In the genomic region with DNA sequence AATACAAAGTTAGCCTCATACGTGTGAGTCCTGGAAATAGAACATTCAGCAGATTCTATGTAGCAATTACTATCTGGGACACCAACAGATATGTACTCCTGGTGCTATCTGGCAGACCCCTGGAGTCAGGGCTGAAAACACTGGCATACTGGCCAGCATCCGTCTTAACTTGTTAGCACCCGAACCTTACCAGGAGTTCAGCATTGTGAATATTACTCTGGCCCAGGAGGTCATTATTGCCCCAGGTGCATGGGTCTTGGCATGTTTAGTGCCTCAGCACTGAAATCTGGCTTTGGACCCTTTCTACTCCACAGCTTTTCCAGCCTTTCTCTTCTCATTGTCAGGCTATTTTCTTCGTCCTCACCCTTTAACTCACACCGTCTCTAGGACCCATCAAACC, we compare ENCODE assay signal across 24 cellular contexts. TPM values are rescaled to one million over a fixed set of nuclear protein-coding genes. Genes with fewer than 3 reads are reported as not detected.
DNase-seq lines count a peak whose midpoint lies in the region; ATAC-seq, FAIRE-seq and TF ChIP-seq lines count a peak whose summit lies in the region.
"Had no signal": no experiment of that assay in that cellular context is flagged by ENCODE, and none has a peak within 500 bp of the region (broad histone marks: within the 10 kb centered on the region; RNA-seq: fewer than 3 reads in every experiment).

No MANE protein-coding gene starts in this region.

- intact Hi-C loops in CD4-positive, alpha-beta T cell (cut with DNase I, micrococcal nuclease), result no loop called here
- intact Hi-C loops in dendritic cell treated with granulocyte-macrophage colony-stimulating factor and Interleukin-4, amounts not matched to agents 40 ng/mL and 50 ng/mL, for 4 days (cut with micrococcal nuclease), result no loop called here
- intact Hi-C loops in posterior cingulate gyrus (cut with DNase I), result no loop called here

- H3K27ac Mint-ChIP-seq in CD4-positive, alpha-beta T cell, result peak overlapping the region; percentile 82
- H3K27ac Mint-ChIP-seq in activated CD4-positive, alpha-beta memory T cell treated with anti-CD3 and anti-CD28 coated beads, Interleukin-2, amount 10 ng/mL, durations not matched to agents 7 days and 5 days, result peak overlapping the region; percentile 98
- H3K27ac Mint-ChIP-seq in dendritic cell treated with granulocyte-macrophage colony-stimulating factor and Interleukin-4, amounts not matched to agents 40 ng/mL and 50 ng/mL, for 4 days, result peak overlapping the region; percentile 76
- H3K27ac Mint-ChIP-seq: activated B cell treated with CpG ODN at 0.5 μM for 24 hours, H9 had no signal

- no peak for ATAC-seq in A549
- no peak for ATAC-seq in CD4-positive, alpha-beta T cell (ENCODE audit: poor library complexity)

- DNase-seq in A549 (ENCODE audit: low read depth in 1 of 2, low spot score in 1 of 2) (no peak), posterior cingulate gyrus (no peak), NCI-H2171 (lab: John Stamatoyannopoulos, UW) (no peak), NCI-H2029 (lab: John Stamatoyannopoulos, UW) (no peak), coronary artery (ENCODE audit: low spot score) (no peak)
- DNase-seq in CD4-positive, alpha-beta T cell, result no peak
- no peak for DNase-seq in activated CD4-positive, alpha-beta memory T cell treated with anti-CD3 and anti-CD28 coated beads, Interleukin-2, amount 10 ng/mL, durations not matched to agents 7 days and 5 days
- DNase-seq: activated B cell treated with CpG ODN at 0.5 μM for 24 hours, GF-D8, H9, kidney, lower lobe of right lung, MV-4-11, NCI-H1694, NCI-H526 treated with DMSO at 0.1 percent for 48 hours, nucleus accumbens, SK-N-SH, stomach, transverse colon had no signal

- TF ChIP-seq CTCF in A549 (IDR thresholded peaks at IDR 0.05) (no peak), coronary artery (IDR thresholded peaks at IDR 0.05) (no peak)
- TF ChIP-seq CTCF in CD4-positive, alpha-beta T cell (IDR thresholded peaks at IDR 0.05), result no peak

- no peak overlapping the region for H3K4me2 ChIP-seq in A549
- H3K4me2 ChIP-seq: SK-N-SH, smooth muscle cell had no signal

- POLR2A ChIA-PET in A549 (lab: Yijun Ruan, JAX), result no interaction called here
- POLR2A ChIA-PET in CD4-positive, alpha-beta T cell (lab: Charles Lee), result interaction anchor here (0.9 to 1.8 kb wide), 2 partner anchors 11 kb away, joined by 3 to 4 read pairs; no protein-coding TSS in a partner anchor
- POLR2A ChIA-PET in activated CD4-positive, alpha-beta memory T cell treated with anti-CD3 and anti-CD28 coated beads, Interleukin-2, amount 10 ng/mL, durations not matched to agents 7 days and 5 days (lab: Charles Lee), result interaction anchor here (1.2 to 27.5 kb wide), 8 partner anchors 6 to 823 kb away, joined by 3 to 1351 read pairs (median 246); a partner anchor contains a TSS

- no peaks in the 10 kb centered on the region for H3K27me3 Mint-ChIP-seq in CD4-positive, alpha-beta T cell
- H3K27me3 Mint-ChIP-seq in activated CD4-positive, alpha-beta memory T cell treated with anti-CD3 and anti-CD28 coated beads, Interleukin-2, amount 10 ng/mL, durations not matched to agents 7 days and 5 days, result no peaks in the 10 kb centered on the region
- no peaks in the 10 kb centered on the region for H3K27me3 Mint-ChIP-seq in dendritic cell treated with granulocyte-macrophage colony-stimulating factor and Interleukin-4, amounts not matched to agents 40 ng/mL and 50 ng/mL, for 4 days
- H3K27me3 Mint-ChIP-seq: activated B cell treated with CpG ODN at 0.5 μM for 24 hours had no signal

- WGBS in A549 (ENCODE audit: missing lambda C conversion rate), result 86% methylated on average over 5 of the region's 5 CpGs

- no peaks in the 10 kb centered on the region for H3K9me3 Mint-ChIP-seq in CD4-positive, alpha-beta T cell
- peaks cover 6% of the 10 kb centered on the region for H3K9me3 Mint-ChIP-seq in activated CD4-positive, alpha-beta memory T cell treated with anti-CD3 and anti-CD28 coated beads, Interleukin-2, amount 10 ng/mL, durations not matched to agents 7 days and 5 days
- no peaks in the 10 kb centered on the region for H3K9me3 Mint-ChIP-seq in dendritic cell treated with granulocyte-macrophage colony-stimulating factor and Interleukin-4, amounts not matched to agents 40 ng/mL and 50 ng/mL, for 4 days
- H3K9me3 Mint-ChIP-seq: activated B cell treated with CpG ODN at 0.5 μM for 24 hours, H9 had no signal

- CTCF ChIA-PET in A549 (lab: Yijun Ruan, JAX), result interaction anchor here (1.3 to 1.4 kb wide), 2 partner anchors 11 to 17 kb away, joined by 3 to 4 read pairs; no protein-coding TSS in a partner anchor
- CTCF ChIA-PET in CD4-positive, alpha-beta T cell (lab: Charles Lee), result interaction anchor here (0.9 to 2.0 kb wide), 4 partner anchors 8 to 46 kb away, joined by 3 to 6 read pairs (median 4); a partner anchor contains a TSS
- CTCF ChIA-PET in activated CD4-positive, alpha-beta memory T cell treated with anti-CD3 and anti-CD28 coated beads, Interleukin-2, amount 10 ng/mL, durations not matched to agents 7 days and 5 days (lab: Charles Lee), result interaction anchor here (1.1 to 2.9 kb wide), 8 partner anchors 8 to 57 kb away, joined by 3 to 15 read pairs (median 4); a partner anchor contains a TSS

- H3K27ac ChIP-seq in A549 (peak overlapping the region; percentile 30 to 38; a peak in 2 of 6 replicates), coronary artery (no peak overlapping the region)
- H3K27ac ChIP-seq in CD4-positive, alpha-beta T cell (ENCODE audit: low read depth, low read length), result peak overlapping the region; percentile 61
- H3K27ac ChIP-seq: lower lobe of right lung, RWPE1, stomach, transverse colon had no signal

- H3K4me1 Mint-ChIP-seq in CD4-positive, alpha-beta T cell (ENCODE audit: low read depth), result peaks cover 59% of the 10 kb centered on the region
- H3K4me1 Mint-ChIP-seq in activated CD4-positive, alpha-beta memory T cell treated with anti-CD3 and anti-CD28 coated beads, Interleukin-2, amount 10 ng/mL, durations not matched to agents 7 days and 5 days, result peaks cover 94% of the 10 kb centered on the region
- peaks cover 65% of the 10 kb centered on the region for H3K4me1 Mint-ChIP-seq in dendritic cell treated with granulocyte-macrophage colony-stimulating factor and Interleukin-4, amounts not matched to agents 40 ng/mL and 50 ng/mL, for 4 days (ENCODE audit: low read depth)

- H3K27me3 ChIP-seq in CD4-positive, alpha-beta T cell (ENCODE audit: control insufficient read depth, insufficient read depth, low read length), result no peaks in the 10 kb centered on the region
- H3K27me3 ChIP-seq: stomach, transverse colon had no signal

- FAIRE-seq in A549 (lab: Jason Lieb, UNC), result no peak
- FAIRE-seq: colon, endometrium, kidney had no signal

- H3K36me3 Mint-ChIP-seq in CD4-positive, alpha-beta T cell (ENCODE audit: low read depth), result no peaks in the 10 kb centered on the region
- peaks cover 53% of the 10 kb centered on the region for H3K36me3 Mint-ChIP-seq in activated CD4-positive, alpha-beta memory T cell treated with anti-CD3 and anti-CD28 coated beads, Interleukin-2, amount 10 ng/mL, durations not matched to agents 7 days and 5 days (ENCODE audit: low read depth)
- H3K36me3 Mint-ChIP-seq in dendritic cell treated with granulocyte-macrophage colony-stimulating factor and Interleukin-4, amounts not matched to agents 40 ng/mL and 50 ng/mL, for 4 days (ENCODE audit: low read depth), result peaks cover 5% of the 10 kb centered on the region

- no peak for TF ChIP-seq RAD21 in A549 (conservative IDR thresholded peaks at IDR 0.05 in 1 of 2, IDR thresholded peaks at IDR 0.05 in 1 of 2)

- TF ChIP-seq EP300 in A549 (IDR thresholded peaks at IDR 0.05), result no peak

- TF ChIP-seq POLR2A in A549 (IDR thresholded peaks at IDR 0.05; ENCODE audit: low read length), result no peak

- H3K9me3 ChIP-seq in A549, result no peaks in the 10 kb centered on the region
- H3K9me3 ChIP-seq in CD4-positive, alpha-beta T cell (ENCODE audit: control insufficient read depth, low read length), result no peaks in the 10 kb centered on the region
- H3K9me3 ChIP-seq: lower lobe of right lung, SK-N-SH, stomach, transverse colon had no signal

- peak overlapping the region; percentile 12 for H3K4me3 Mint-ChIP-seq in CD4-positive, alpha-beta T cell
- peak overlapping the region; percentile 90 for H3K4me3 Mint-ChIP-seq in activated CD4-positive, alpha-beta memory T cell treated with anti-CD3 and anti-CD28 coated beads, Interleukin-2, amount 10 ng/mL, durations not matched to agents 7 days and 5 days
- H3K4me3 Mint-ChIP-seq in dendritic cell treated with granulocyte-macrophage colony-stimulating factor and Interleukin-4, amounts not matched to agents 40 ng/mL and 50 ng/mL, for 4 days, result no peak overlapping the region
- H3K4me3 Mint-ChIP-seq: activated B cell treated with CpG ODN at 0.5 μM for 24 hours, H9 had no signal

- H3K4me1 ChIP-seq in A549, result peaks cover 27% of the 10 kb centered on the region

- H3K4me3 ChIP-seq in A549, result no peak overlapping the region
- no peak overlapping the region for H3K4me3 ChIP-seq in coronary artery
- H3K4me3 ChIP-seq: lower lobe of right lung, smooth muscle cell, stomach, transverse colon had no signal

TF ChIP-seq in A549, 52 proteins besides CTCF, POLR2A, EP300 and RAD21 (continues in another document):
- TF ChIP-seq RCOR1 (IDR thresholded peaks at IDR 0.05; ENCODE audit: low read depth, low read length) (no peak), JUNB (IDR thresholded peaks at IDR 0.05) (no peak)

RNA-seq across cellular contexts. Expression of a gene that starts 11.9 kb away (rescaled TPM):
- polyA plus RNA-seq in A549 (2011; rRNA removed) (152 and 180 TPM in 2 replicates), A549 (2017; fragmentation: RNase III; extraction: RNeasy Plus Mini Kit Qiagen cat#74134 plus additional on column Dnase treatment) (105 to 115 TPM (median 108 TPM) in 3 replicates)
- 72.8 and 73.2 TPM in 2 replicates for polyA plus RNA-seq in A549 (2012; cell fraction: cytosol; rRNA removed)
- 23.8 and 34.1 TPM in 2 replicates for polyA plus RNA-seq in A549 (2012; cell fraction: nucleus; rRNA removed)
- polyA minus RNA-seq in A549 (2011; rRNA and poly(A)+ RNA removed), result 19.1 and 26.4 TPM in 2 replicates
- 100 to 1,000 TPM; 230 to 231 TPM for total RNA-seq in CD4-positive, alpha-beta T cell
- total RNA-seq in activated CD4-positive, alpha-beta memory T cell treated with anti-CD3 and anti-CD28 coated beads, Interleukin-2, amount 10 ng/mL, durations not matched to agents 7 days and 5 days, result 100 to 1,000 TPM; 288 to 295 TPM

RNA-seq across cellular contexts. Expression of a gene that starts 46.0 kb away (rescaled TPM):
- polyA plus RNA-seq in A549 (2011; rRNA removed), result 7.3 and 8.0 TPM in 2 replicates
- polyA plus RNA-seq in A549 (2012; cell fraction: cytosol; rRNA removed), result 0.50 and 0.70 TPM in 2 replicates
- polyA plus RNA-seq in A549 (2012; cell fraction: nucleus; rRNA removed), result 0.84 and 1.2 TPM in 2 replicates
- polyA plus RNA-seq in A549 (2017; fragmentation: RNase III; extraction: RNeasy Plus Mini Kit Qiagen cat#74134 plus additional on column Dnase treatment), result 2.6 to 3.2 TPM (median 2.7 TPM) in 3 replicates
- 12.4 and 17.5 TPM in 2 replicates for polyA minus RNA-seq in A549 (2011; rRNA and poly(A)+ RNA removed)
- 100 to 1,000 TPM; 160 to 164 TPM for total RNA-seq in CD4-positive, alpha-beta T cell
- total RNA-seq in activated CD4-positive, alpha-beta memory T cell treated with anti-CD3 and anti-CD28 coated beads, Interleukin-2, amount 10 ng/mL, durations not matched to agents 7 days and 5 days, result 100 to 1,000 TPM; 103 to 111 TPM

Comparison
In these comparisons a context has a peak if more than half of its experiments do, and no peak if none do; other contexts are left out.
1. H3K27ac ChIP-seq: peak in A549 (2 of 2) and CD4-positive, alpha-beta T cell (single experiment); none in coronary artery (0 of 2).
2. Peak in every context shown above with its lines, with median percentiles within 50 percentile points of each other: H3K27ac Mint-ChIP-seq.